8 cellular contexts compared by ENCODE assay signal in genomic region chr6:57047859-57048258, GRCh38. TPM values are rescaled to one million over a fixed set of nuclear protein-coding genes. Genes with fewer than 3 reads are reported as not detected.
DNase-seq lines count a peak whose midpoint lies in the region; ATAC-seq, FAIRE-seq and TF ChIP-seq lines count a peak whose summit lies in the region.
"Not testable (repeated sequence)": the region's sequence is repeated elsewhere in the genome, so short reads cannot be mapped to it uniquely, and the experiment has no call there.

No MANE protein-coding gene starts in this region.

- H4K20me1 ChIP-seq in osteoblast (ENCODE audit: insufficient read depth, low read length), result not testable (repeated sequence)

- H3K27me3 ChIP-seq in GM06990 (replicated peaks; ENCODE audit: control insufficient read depth, insufficient read depth, low read length); dorsolateral prefrontal cortex; osteoblast (ENCODE audit: insufficient read depth, low read length): not testable (repeated sequence)

- not testable (repeated sequence) for H3K36me3 Mint-ChIP-seq in IgD-negative memory B cell
- H3K36me3 Mint-ChIP-seq in T-cell, result peaks cover 17% of the 10 kb centered on the region
- peaks cover 39% of the 10 kb centered on the region for H3K36me3 Mint-ChIP-seq in activated T-helper 2 cell treated with anti-CD3 and anti-CD28 coated beads, Interferon-gamma antibody, Interleukin-2, Interleukin-4, amounts not matched to agents 10 μg/mL and 5 μg/mL and 100 μg/mL, durations not matched to agents 14 hours and 24 hours and 36 hours (ENCODE audit: low read depth)

- not testable (repeated sequence) for TF ChIP-seq RAD21 in A549 (conservative IDR thresholded peaks at IDR 0.05 in 1 of 2, IDR thresholded peaks at IDR 0.05 in 1 of 2)

- peaks cover 12% of the 10 kb centered on the region; the same call in 1 of the 3 replicates for H3K4me1 ChIP-seq in A549
- H3K4me1 ChIP-seq in osteoblast (ENCODE audit: insufficient read depth, low read length), result not testable (repeated sequence)

- not testable (repeated sequence) for H3K27ac ChIP-seq in A549; dorsolateral prefrontal cortex; osteoblast (ENCODE audit: low read depth, low read length)

- 98% methylated on average over 4 of the region's 6 CpGs for WGBS in A549 (ENCODE audit: missing lambda C conversion rate)

- intact Hi-C loops in activated T-helper 2 cell treated with anti-CD3 and anti-CD28 coated beads, Interferon-gamma antibody, Interleukin-2, Interleukin-4, amounts not matched to agents 10 μg/mL and 5 μg/mL and 100 μg/mL, durations not matched to agents 14 hours and 24 hours and 36 hours (cut with micrococcal nuclease), result loop anchor here (2.0 to 5.0 kb wide), 3 partner anchors 91 to 269 kb away; partner anchors contain the start of genes BEND6, PRIM2 and RAB23
- intact Hi-C loops in dorsolateral prefrontal cortex (cut with DNase I), result loop anchor here (5.0 to 10.0 kb wide), 4 partner anchors 39 to 267 kb away; partner anchors contain the start of genes BEND6 (in 2 of the 2), BAG2 (in 1 of the 2) and PRIM2 (in 1 of the 2)

- not testable (repeated sequence) for H3K36me3 ChIP-seq in GM06990 (ENCODE audit: control insufficient read depth, insufficient read depth, low read length)
- H3K36me3 ChIP-seq in osteoblast (ENCODE audit: insufficient read depth, low read length), result peaks cover 30% of the 10 kb centered on the region

- ATAC-seq in A549; T-cell (replicated peaks in 1 of 4): not testable (repeated sequence)

- not testable (repeated sequence) for H3K27me3 Mint-ChIP-seq in IgD-negative memory B cell, T-cell
- peaks cover 26% of the 10 kb centered on the region for H3K27me3 Mint-ChIP-seq in activated T-helper 2 cell treated with anti-CD3 and anti-CD28 coated beads, Interferon-gamma antibody, Interleukin-2, Interleukin-4, amounts not matched to agents 10 μg/mL and 5 μg/mL and 100 μg/mL, durations not matched to agents 14 hours and 24 hours and 36 hours (ENCODE audit: low read depth)

- H3K4me1 Mint-ChIP-seq in IgD-negative memory B cell, result peaks cover 17 to 23% (median 18%) of the 10 kb centered on the region in 3 donors
- peaks cover 30 to 33% (median 32%) of the 10 kb centered on the region in 3 donors for H3K4me1 Mint-ChIP-seq in T-cell
- peaks cover 26% of the 10 kb centered on the region for H3K4me1 Mint-ChIP-seq in activated T-helper 2 cell treated with anti-CD3 and anti-CD28 coated beads, Interferon-gamma antibody, Interleukin-2, Interleukin-4, amounts not matched to agents 10 μg/mL and 5 μg/mL and 100 μg/mL, durations not matched to agents 14 hours and 24 hours and 36 hours (ENCODE audit: low read depth)

- CTCF ChIA-PET in A549 (lab: Yijun Ruan, JAX); T-cell (lab: Charles Lee): not testable (repeated sequence)

- TF ChIP-seq POLR2A in A549 (IDR thresholded peaks at IDR 0.05; ENCODE audit: low read length), result not testable (repeated sequence)

- H3K9me3 ChIP-seq in A549; iPS-18c (ENCODE audit: control insufficient read depth, insufficient read depth, low read length); osteoblast (ENCODE audit: low read depth, low read length): not testable (repeated sequence)

- FAIRE-seq in A549 (lab: Jason Lieb, UNC), result not testable (repeated sequence)

- POLR2A ChIA-PET in A549 (lab: Yijun Ruan, JAX); T-cell (lab: Charles Lee): not testable (repeated sequence)

- H3K79me2 ChIP-seq in osteoblast (ENCODE audit: insufficient read depth, low read length), result peaks cover 35% of the 10 kb centered on the region

- H3K27ac Mint-ChIP-seq in IgD-negative memory B cell, result peak overlapping the region in 1 of 3 donors; percentile 18
- peak overlapping the region; percentile 73 to 83 for H3K27ac Mint-ChIP-seq in T-cell
- H3K27ac Mint-ChIP-seq in activated T-helper 2 cell treated with anti-CD3 and anti-CD28 coated beads, Interferon-gamma antibody, Interleukin-2, Interleukin-4, amounts not matched to agents 10 μg/mL and 5 μg/mL and 100 μg/mL, durations not matched to agents 14 hours and 24 hours and 36 hours, result peak overlapping the region; percentile 60

- H3K4me3 ChIP-seq in A549, result not testable (repeated sequence)
- H3K4me3 ChIP-seq in GM06990 (replicated peaks; ENCODE audit: low read depth, low read length) (peak overlapping the region; percentile 50), dorsolateral prefrontal cortex (peak overlapping the region in 45 of 59 donors; percentile 0 to 53 (median 37)), iPS-18c (ENCODE audit: insufficient read depth, low read depth, low read length) (peak overlapping the region; percentile 11; the same call in 1 of the 2 replicates), osteoblast (ENCODE audit: insufficient read depth, low read length) (peak overlapping the region; percentile 0)

- DNase-seq in A549 (ENCODE audit: low read depth in 1 of 2, low spot score in 1 of 2); GM06990 (ENCODE audit: extremely low read depth, insufficient read length); T-cell; activated T-helper 2 cell treated with anti-CD3 and anti-CD28 coated beads, Interferon-gamma antibody, Interleukin-2, Interleukin-4, amounts not matched to agents 10 μg/mL and 5 μg/mL and 100 μg/mL, durations not matched to agents 14 hours and 24 hours and 36 hours (ENCODE audit: low spot score); dorsolateral prefrontal cortex; osteoblast (ENCODE audit: insufficient read length, low spot score, missing footprints): not testable (repeated sequence)

- H3K4me2 ChIP-seq in A549 (peak overlapping the region; percentile 58), osteoblast (ENCODE audit: insufficient read depth, low read length) (peak overlapping the region; percentile 33)

- not testable (repeated sequence) for H2AFZ ChIP-seq in osteoblast (ENCODE audit: low read length)

- not testable (repeated sequence) for TF ChIP-seq EP300 in A549 (IDR thresholded peaks at IDR 0.05)

- H3K4me3 Mint-ChIP-seq in IgD-negative memory B cell, result peak overlapping the region in 3 of 4 donors; percentile 32 to 83 (median 56)
- H3K4me3 Mint-ChIP-seq in T-cell, result peak overlapping the region; percentile 53 to 71 (median 55)
- peak overlapping the region; percentile 79 for H3K4me3 Mint-ChIP-seq in activated T-helper 2 cell treated with anti-CD3 and anti-CD28 coated beads, Interferon-gamma antibody, Interleukin-2, Interleukin-4, amounts not matched to agents 10 μg/mL and 5 μg/mL and 100 μg/mL, durations not matched to agents 14 hours and 24 hours and 36 hours (ENCODE audit: low read depth)

- H3K9me3 Mint-ChIP-seq in IgD-negative memory B cell; T-cell; activated T-helper 2 cell treated with anti-CD3 and anti-CD28 coated beads, Interferon-gamma antibody, Interleukin-2, Interleukin-4, amounts not matched to agents 10 μg/mL and 5 μg/mL and 100 μg/mL, durations not matched to agents 14 hours and 24 hours and 36 hours: not testable (repeated sequence)

- TF ChIP-seq CTCF in A549 (IDR thresholded peaks at IDR 0.05); GM06990 (IDR thresholded peaks at IDR 0.05; ENCODE audit: insufficient read depth, low read length, poor library complexity, severe bottlenecking); dorsolateral prefrontal cortex (IDR thresholded peaks at IDR 0.05 in 54 of 56, conservative IDR thresholded peaks at IDR 0.05 in 2 of 56; ENCODE audit: low read depth in 1 of 56, partially characterized antibody in 56 of 56); osteoblast (IDR thresholded peaks at IDR 0.05; ENCODE audit: extremely low read depth, low read depth, low read length): not testable (repeated sequence)

RNA-seq across cellular contexts. Expression of gene KIAA1586, which starts 1.4 kb away (rescaled TPM):
- polyA plus RNA-seq in A549 (2011; rRNA removed) (4.6 and 6.3 TPM in 2 replicates), A549 (2017; fragmentation: RNase III; extraction: RNeasy Plus Mini Kit Qiagen cat#74134 plus additional on column Dnase treatment) (4.4 to 5.0 TPM (median 4.7 TPM) in 3 replicates), IgD-negative memory B cell (7.3 TPM)
- 1.0 and 1.3 TPM in 2 replicates for polyA plus RNA-seq in A549 (2012; cell fraction: cytosol; rRNA removed)
- 0.59 and 0.62 TPM in 2 replicates for polyA plus RNA-seq in A549 (2012; cell fraction: nucleus; rRNA removed)
- 1.0 TPM in 2 replicates for polyA minus RNA-seq in A549 (2011; rRNA and poly(A)+ RNA removed)
- total RNA-seq in T-cell (10 to 100 TPM; 12.5 to 20.5 (median 15.2) TPM), dorsolateral prefrontal cortex (10 to 100 TPM; 16.4 to 36.5 (median 25.8) TPM), osteoblast (17.4 and 20.0 TPM in 2 replicates)
- total RNA-seq in activated T-helper 2 cell treated with anti-CD3 and anti-CD28 coated beads, Interferon-gamma antibody, Interleukin-2, Interleukin-4, amounts not matched to agents 10 μg/mL and 5 μg/mL and 100 μg/mL, durations not matched to agents 14 hours and 24 hours and 36 hours, result 13.1 and 13.7 TPM in 2 replicates

RNA-seq across cellular contexts. Expression of gene ZNF451, which starts 42.1 kb away (rescaled TPM):
- polyA plus RNA-seq in A549 (2011; rRNA removed) (18.6 and 23.0 TPM in 2 replicates), A549 (2017; fragmentation: RNase III; extraction: RNeasy Plus Mini Kit Qiagen cat#74134 plus additional on column Dnase treatment) (7.6 to 8.9 TPM (median 8.7 TPM) in 3 replicates), IgD-negative memory B cell (22.3 TPM)
- 4.0 and 4.1 TPM in 2 replicates for polyA plus RNA-seq in A549 (2012; cell fraction: cytosol; rRNA removed)
- 3.9 and 4.3 TPM in 2 replicates for polyA plus RNA-seq in A549 (2012; cell fraction: nucleus; rRNA removed)
- polyA minus RNA-seq in A549 (2011; rRNA and poly(A)+ RNA removed), result 25.9 and 36.0 TPM in 2 replicates
- total RNA-seq in T-cell (100 to 1,000 TPM in 2 of 5 donors, 10 to 100 TPM in 3; 68.0 to 124 (median 78.1) TPM), dorsolateral prefrontal cortex (100 to 1,000 TPM in 52 of 120 experiments, 10 to 100 TPM in 68; 70.0 to 124 (median 97.6) TPM), osteoblast (65.1 TPM in 2 replicates)
- total RNA-seq in activated T-helper 2 cell treated with anti-CD3 and anti-CD28 coated beads, Interferon-gamma antibody, Interleukin-2, Interleukin-4, amounts not matched to agents 10 μg/mL and 5 μg/mL and 100 μg/mL, durations not matched to agents 14 hours and 24 hours and 36 hours, result 57.7 and 60.3 TPM in 2 replicates
